14 cellular contexts compared by ENCODE assay signal in genomic region chr20:48771542-48771941, GRCh38. TPM values are rescaled to one million over a fixed set of nuclear protein-coding genes. Genes with fewer than 3 reads are reported as not detected.
DNase-seq lines count a peak whose midpoint lies in the region; ATAC-seq and TF ChIP-seq lines count a peak whose summit lies in the region.
"Had no signal": no experiment of that assay in that cellular context is flagged by ENCODE, and none has a peak within 500 bp of the region (broad histone marks: within the 10 kb centered on the region; RNA-seq: fewer than 3 reads in every experiment).

No MANE protein-coding gene starts in this region.

- H3K27ac Mint-ChIP-seq in activated CD8-positive, alpha-beta memory T cell treated with anti-CD3 and anti-CD28 coated beads, Interleukin-2, amount 10 ng/mL, durations not matched to agents 7 days and 5 days, result peak overlapping the region; percentile 25

- no peak for TF ChIP-seq CTCF in fibroblast of pulmonary artery (IDR thresholded peaks at IDR 0.05; ENCODE audit: low read length, missing control alignments)

- no peak for DNase-seq in activated CD8-positive, alpha-beta memory T cell treated with anti-CD3 and anti-CD28 coated beads, Interleukin-2, amount 10 ng/mL, durations not matched to agents 7 days and 5 days
- no peak for DNase-seq in activated CD8-positive, alpha-beta memory T cell treated with anti-CD3 and anti-CD28 coated beads for 24 hours
- peak; percentile 89 for DNase-seq in RPMI7951 (ENCODE audit: low read depth)
- peak; percentile 62 for DNase-seq in fibroblast of pulmonary artery (ENCODE audit: low read depth)
- DNase-seq in superior temporal gyrus (ENCODE audit: extremely low spot score), result peak; percentile 40
- no peak for DNase-seq in HuH-7 (ENCODE audit: low spot score)
- DNase-seq in D341Med (ENCODE audit: low spot score), result no peak
- DNase-seq: ACHN, activated gamma-delta T cell treated with Interleukin-2 at 50 U/mL for 16 hours, foreskin keratinocyte, NCI-H510A, SIG-M5 had no signal

- H3K4me3 Mint-ChIP-seq in activated CD8-positive, alpha-beta memory T cell treated with anti-CD3 and anti-CD28 coated beads, Interleukin-2, amount 10 ng/mL, durations not matched to agents 7 days and 5 days, result no peak overlapping the region

- H3K9me3 Mint-ChIP-seq in activated CD8-positive, alpha-beta memory T cell treated with anti-CD3 and anti-CD28 coated beads, Interleukin-2, amount 10 ng/mL, durations not matched to agents 7 days and 5 days (ENCODE audit: low read depth), result peaks cover 8% of the 10 kb centered on the region

- peaks cover 89% of the 10 kb centered on the region for H3K4me1 Mint-ChIP-seq in activated CD8-positive, alpha-beta memory T cell treated with anti-CD3 and anti-CD28 coated beads, Interleukin-2, amount 10 ng/mL, durations not matched to agents 7 days and 5 days

- CTCF ChIA-PET in activated CD8-positive, alpha-beta memory T cell treated with anti-CD3 and anti-CD28 coated beads, Interleukin-2, amount 10 ng/mL, durations not matched to agents 7 days and 5 days (lab: Charles Lee), result interaction anchor here (1.2 to 1.5 kb wide), 2 partner anchors 9 to 55 kb away, joined by 4 read pairs; no protein-coding TSS in a partner anchor

- H3K36me3 Mint-ChIP-seq in activated CD8-positive, alpha-beta memory T cell treated with anti-CD3 and anti-CD28 coated beads, Interleukin-2, amount 10 ng/mL, durations not matched to agents 7 days and 5 days, result peaks cover 28% of the 10 kb centered on the region

- ATAC-seq in activated CD8-positive, alpha-beta memory T cell treated with anti-CD3 and anti-CD28 coated beads, Interleukin-2, amount 10 ng/mL, durations not matched to agents 7 days and 5 days, result no peak
- ATAC-seq in HG02970 (IDR thresholded peaks at IDR 0.05; ENCODE audit: low FRiP score, unreplicated experiment), result no peak
- ATAC-seq: activated CD4-positive, CD25-positive, alpha-beta regulatory T cell treated with anti-CD3 and anti-CD28 coated beads, Interleukin-2, amount 50 U/mL, for 24 hours; foreskin keratinocyte had no signal

- H3K4me3 ChIP-seq in fibroblast of pulmonary artery (replicated peaks; ENCODE audit: low read depth, low read length), result no peak overlapping the region

- H3K27me3 Mint-ChIP-seq in activated CD8-positive, alpha-beta memory T cell treated with anti-CD3 and anti-CD28 coated beads, Interleukin-2, amount 10 ng/mL, durations not matched to agents 7 days and 5 days, result no peaks in the 10 kb centered on the region

RNA-seq across cellular contexts. Expression of gene PREX1, which starts 56.3 kb away (rescaled TPM):
- total RNA-seq in activated CD8-positive, alpha-beta memory T cell treated with anti-CD3 and anti-CD28 coated beads, Interleukin-2, amount 10 ng/mL, durations not matched to agents 7 days and 5 days, result 100 to 1,000 TPM; 130 to 156 TPM
- 1.2 and 1.3 TPM in 2 replicates for total RNA-seq in RPMI7951 (2014; rRNA removed; shearing (Covaris generic))

Comparison
In these comparisons a context has a peak if more than half of its experiments do, and no peak if none do; other contexts are left out.
1. DNase-seq: peak in RPMI7951 (single experiment), fibroblast of pulmonary artery (single experiment) and superior temporal gyrus (single experiment); none in activated CD8-positive, alpha-beta memory T cell treated with anti-CD3 and anti-CD28 coated beads, Interleukin-2, amount 10 ng/mL, durations not matched to agents 7 days and 5 days (single experiment), activated CD8-positive, alpha-beta memory T cell treated with anti-CD3 and anti-CD28 coated beads for 24 hours (single experiment), HuH-7 (single experiment) and D341Med (single experiment).
2. RNA of gene PREX1, which starts 56.3 kb away (total RNA-seq): 130 to 156 TPM in activated CD8-positive, alpha-beta memory T cell treated with anti-CD3 and anti-CD28 coated beads, Interleukin-2, amount 10 ng/mL, durations not matched to agents 7 days and 5 days; 1.2 to 1.3 TPM in RPMI7951; every median in the first group is over 10 times any median in the second.